14 cellular contexts compared by ENCODE assay signal in the genomic region with DNA sequence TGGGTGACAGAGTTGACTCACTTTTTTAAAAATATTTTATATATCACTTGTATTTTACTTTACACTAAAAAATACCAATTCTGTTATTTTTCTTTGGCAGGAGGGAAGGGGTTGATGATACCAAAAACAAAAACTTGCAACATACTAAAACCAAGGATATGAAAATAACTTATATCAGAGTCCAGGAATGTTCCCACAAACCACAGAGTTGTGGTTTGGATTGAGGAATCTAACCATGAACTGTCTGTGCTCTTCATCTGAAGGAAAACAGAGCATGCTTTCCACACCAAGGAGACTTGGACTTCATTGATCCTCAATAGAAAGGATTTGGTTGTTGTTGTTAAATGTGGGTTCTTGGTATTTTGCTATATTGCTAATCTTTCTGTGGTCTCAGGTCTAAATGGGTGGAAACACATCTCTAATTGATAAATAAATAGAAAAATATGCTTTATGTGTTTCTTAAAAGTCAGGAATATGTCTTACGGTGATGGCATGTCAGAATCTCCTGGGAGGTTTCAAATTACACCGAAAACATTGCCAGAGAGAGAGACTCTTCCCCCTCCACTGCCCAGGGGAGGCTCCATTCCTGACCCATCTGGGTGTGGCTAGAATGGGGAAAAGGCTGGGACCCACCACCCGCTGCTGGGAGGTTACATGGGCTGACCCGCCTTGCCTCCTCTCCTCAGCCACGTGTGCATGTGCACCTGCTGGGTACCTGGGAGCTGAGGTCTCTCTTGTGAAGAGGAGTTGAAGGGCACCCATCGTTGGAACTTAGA. TPM values are rescaled to one million over a fixed set of nuclear protein-coding genes. Genes with fewer than 3 reads are reported as not detected.
DNase-seq lines count a peak whose midpoint lies in the region; ATAC-seq, FAIRE-seq and TF ChIP-seq lines count a peak whose summit lies in the region.
"Had no signal": no experiment of that assay in that cellular context is flagged by ENCODE, and none has a peak within 500 bp of the region (broad histone marks: within the 10 kb centered on the region; RNA-seq: fewer than 3 reads in every experiment).

No MANE protein-coding gene starts in this region.

- peaks cover 0 to 4% of the 10 kb centered on the region in 2 experiments; a peak in 3 of 5 replicates for H3K4me1 ChIP-seq in K562 (replicated peaks in 1 of 2; ENCODE audit: control insufficient read depth in 2 of 2, insufficient read depth in 2 of 2, low read length in 2 of 2)
- H3K4me1 ChIP-seq: ascending aorta had no signal

- POLR2A ChIA-PET in K562 (lab: Yijun Ruan, JAX): interaction anchor here (0.7 to 1.4 kb wide), 2 partner anchors 18 to 47 kb away, joined by 4 to 5 read pairs; partner anchors contain the start of gene STK17A

- H3K4me3 ChIP-seq in K562: no peak overlapping the region
- no peak overlapping the region for H3K4me3 ChIP-seq in kidney epithelial cell (ENCODE audit: low read depth, low read length)
- H3K4me3 ChIP-seq: ascending aorta, heart left ventricle had no signal

- H2AFZ ChIP-seq in K562 (ENCODE audit: low read depth, low read length): no peak overlapping the region

- CTCF ChIA-PET in K562 (lab: Yijun Ruan, JAX; ENCODE audit: low intra/inter-chr PET ratio): no interaction called here

- no peak overlapping the region for H3K27ac ChIP-seq in K562 (ENCODE audit: extremely low read depth, low read depth, low read length)
- H3K27ac ChIP-seq: ascending aorta, KMS-11 had no signal

- TF ChIP-seq POLR2A in K562 (conservative IDR thresholded peaks at IDR 0.05): no peak

- intact Hi-C loops in K562 (cut with micrococcal nuclease): no loop called here

- DNase-seq in AG08395 (ENCODE audit: low spot score) (peak; percentile 79), LoVo (ENCODE audit: low spot score) (peak; percentile 22), K562 (ENCODE audit: extremely low read depth in 1 of 4, low spot score in 3 of 4) (no peak), kidney epithelial cell (ENCODE audit: low read depth) (peak; percentile 48), NCI-H2171 (lab: John Stamatoyannopoulos, UW) (no peak)
- DNase-seq: BE2C, heart left ventricle, NCI-H748 treated with DMSO at 0.1 percent for 48 hours, small intestine had no signal

- TF ChIP-seq RAD21 in K562 (CRISPR knock-in tag; conservative IDR thresholded peaks at IDR 0.05 in 1 of 2, IDR thresholded peaks at IDR 0.05 in 1 of 2): no peak

- H3K36me3 ChIP-seq in K562 (ENCODE audit: control insufficient read depth, insufficient read depth, low read length) (no peaks in the 10 kb centered on the region), kidney epithelial cell (ENCODE audit: control insufficient read depth, insufficient read depth, low read length) (no peaks in the 10 kb centered on the region)
- H3K36me3 ChIP-seq: ascending aorta, BE2C, heart left ventricle had no signal

- BruUV-seq in K562 (replicated peaks; lab: Mats Ljungman, UMichigan): no TSS peak

- no peak for FAIRE-seq in K562 (lab: Jason Lieb, UNC)
- FAIRE-seq: small intestine had no signal

- no peaks in the 10 kb centered on the region for H3K79me2 ChIP-seq in K562 (ENCODE audit: control insufficient read depth, insufficient read depth, low read length)

- H3K4me2 ChIP-seq in K562 (ENCODE audit: insufficient read depth, low read length): no peak overlapping the region
- H3K4me2 ChIP-seq: KMS-11 had no signal

- in situ Hi-C loops in K562 (cut with MboI): no loop called here

- ATAC-seq in K562 (peak; percentile 29; the same call in 2 of the 3 replicates), HG03139 (IDR thresholded peaks at IDR 0.05; ENCODE audit: unreplicated experiment) (no peak), GM21528 (IDR thresholded peaks at IDR 0.05; ENCODE audit: low FRiP score, unreplicated experiment) (no peak), GM18907 (IDR thresholded peaks at IDR 0.05; ENCODE audit: unreplicated experiment) (no peak)

- WGBS in K562 (ENCODE audit: insufficient coverage, low coverage, missing lambda C conversion rate): 9% methylated on average over 6 of the region's 6 CpGs

- H3K27me3 ChIP-seq in K562 (ENCODE audit: control insufficient read depth in 2 of 2, insufficient read depth in 2 of 2, low read length in 2 of 2) (peaks cover 41 to 63% of the 10 kb centered on the region in 2 experiments), kidney epithelial cell (ENCODE audit: control insufficient read depth, insufficient read depth, low read length) (no peaks in the 10 kb centered on the region)
- H3K27me3 ChIP-seq: ascending aorta, BE2C had no signal

- no peak overlapping the region for H3K9ac ChIP-seq in K562 (ENCODE audit: insufficient read depth in 1 of 2, low read depth in 2 of 2, low read length in 2 of 2)
- H3K9ac ChIP-seq: KMS-11 had no signal

- TF ChIP-seq CTCF in K562 (IDR thresholded peaks at IDR 0.05 in 2 of 3, conservative IDR thresholded peaks at IDR 0.05 in 1 of 3; ENCODE audit: insufficient read depth in 2 of 3, low read depth in 1 of 3, low read length in 3 of 3) (no peak), kidney epithelial cell (IDR thresholded peaks at IDR 0.05; ENCODE audit: insufficient read depth, low read length, poor library complexity, severe bottlenecking) (no peak)

- no peaks in the 10 kb centered on the region for H4K20me1 ChIP-seq in K562 (replicated peaks; ENCODE audit: control insufficient read depth, insufficient read depth, low read length)

- no peak for TF ChIP-seq EP300 in K562 (IDR thresholded peaks at IDR 0.05; ENCODE audit: low read length)

- no peaks in the 10 kb centered on the region for H3K9me1 ChIP-seq in K562 (ENCODE audit: control insufficient read depth, insufficient read depth, low read length)

- H3K9me3 ChIP-seq in K562 (replicated peaks; ENCODE audit: control insufficient read depth, insufficient read depth, low read depth, low read length): no peaks in the 10 kb centered on the region
- H3K9me3 ChIP-seq: ascending aorta, BE2C, heart left ventricle had no signal

TF ChIP-seq in K562, 482 proteins besides CTCF, POLR2A, EP300 and RAD21 (continues in another document):
- TF ChIP-seq TRIM24 (IDR thresholded peaks at IDR 0.05): no peak
- no peak for TF ChIP-seq FOXO4 (CRISPR knock-in tag; IDR thresholded peaks at IDR 0.05)
- TF ChIP-seq EP400 (IDR thresholded peaks at IDR 0.05): no peak
- no peak for TF ChIP-seq DIDO1 (tag; IDR thresholded peaks at IDR 0.05; ENCODE audit: low read depth)
- TF ChIP-seq ZFX (CRISPR knock-in tag; IDR thresholded peaks at IDR 0.05): no peak
- TF ChIP-seq SP1 (CRISPR knock-in tag; IDR thresholded peaks at IDR 0.05): no peak
- TF ChIP-seq, protein P1, sequence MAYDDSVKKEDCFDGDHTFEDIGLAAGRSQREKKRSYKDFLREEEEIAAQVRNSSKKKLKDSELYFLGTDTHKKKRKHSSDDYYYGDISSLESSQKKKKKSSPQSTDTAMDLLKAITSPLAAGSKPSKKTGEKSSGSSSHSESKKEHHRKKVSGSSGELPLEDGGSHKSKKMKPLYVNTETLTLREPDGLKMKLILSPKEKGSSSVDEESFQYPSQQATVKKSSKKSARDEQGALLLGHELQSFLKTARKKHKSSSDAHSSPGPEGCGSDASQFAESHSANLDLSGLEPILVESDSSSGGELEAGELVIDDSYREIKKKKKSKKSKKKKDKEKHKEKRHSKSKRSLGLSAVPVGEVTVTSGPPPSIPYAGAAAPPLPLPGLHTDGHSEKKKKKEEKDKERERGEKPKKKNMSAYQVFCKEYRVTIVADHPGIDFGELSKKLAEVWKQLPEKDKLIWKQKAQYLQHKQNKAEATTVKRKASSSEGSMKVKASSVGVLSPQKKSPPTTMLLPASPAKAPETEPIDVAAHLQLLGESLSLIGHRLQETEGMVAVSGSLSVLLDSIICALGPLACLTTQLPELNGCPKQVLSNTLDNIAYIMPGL (CRISPR knock-in tag; IDR thresholded peaks at IDR 0.05): no peak
- TF ChIP-seq ZNF445 (CRISPR knock-in tag; IDR thresholded peaks at IDR 0.05; ENCODE audit: low read depth): no peak
- TF ChIP-seq TCF7 (IDR thresholded peaks at IDR 0.05; ENCODE audit: borderline replicate concordance): no peak
- TF ChIP-seq ZNF224 (CRISPR knock-in tag; IDR thresholded peaks at IDR 0.05): no peak
- no peak for TF ChIP-seq ZNF384 (IDR thresholded peaks at IDR 0.05; ENCODE audit: low read depth, low read length)
- no peak for TF ChIP-seq HDAC3 (IDR thresholded peaks at IDR 0.05; ENCODE audit: borderline replicate concordance, partially characterized antibody)
- no peak for TF ChIP-seq STAG1 (CRISPR knock-in tag; IDR thresholded peaks at IDR 0.05; ENCODE audit: borderline replicate concordance)
- TF ChIP-seq SIRT6 (IDR thresholded peaks at IDR 0.05; ENCODE audit: low read depth, low read length): no peak
- TF ChIP-seq KDM2B (CRISPR knock-in tag; IDR thresholded peaks at IDR 0.05): no peak

RNA-seq across cellular contexts. Expression of gene STK17A, which starts 46.9 kb away (rescaled TPM):
- 5.0 and 18.0 TPM in 2 replicates for total RNA-seq in K562 (2011; cell fraction: chromatin; rRNA removed; ENCODE audit: low replicate concordance)
- total RNA-seq in K562 (2011; cell fraction: nucleolus; rRNA removed): 3.5 and 4.2 TPM in 2 replicates
- 8.7 and 17.8 TPM in 2 replicates for total RNA-seq in K562 (2011; cell fraction: nucleoplasm; rRNA removed)
- 13.1 and 13.8 TPM in 2 replicates for total RNA-seq in K562 (2014; rRNA removed)
- total RNA-seq in K562 (2014; rRNA removed; fragmentation: Illumina TruSeq; extraction: Trizol): 16.3 and 19.5 TPM in 2 replicates
- 13.4 and 14.2 TPM in 2 replicates for total RNA-seq in K562 (2015; rRNA removed; fragmentation: Illumina TruSeq; extraction: Trizol)
- 12.3 and 13.7 TPM in 2 replicates for total RNA-seq in K562 (2021)
- polyA plus RNA-seq in K562 (2011; rRNA removed): 6.7 and 11.5 TPM in 2 replicates
- polyA plus RNA-seq in K562 (2011; cell fraction: cytosol; rRNA removed): 2.1 and 2.4 TPM in 2 replicates
- 4.0 and 4.7 TPM in 2 replicates for polyA plus RNA-seq in K562 (2011; cell fraction: nucleus; rRNA removed)
- 11.7 and 13.6 TPM in 2 replicates for polyA plus RNA-seq in K562 (2012)
- 12.3 and 14.6 TPM in 2 replicates for polyA plus RNA-seq in K562 (2014; fragmentation: Illumina TruSeq; extraction: Trizol)
- 1 to 10 TPM; 3.4 to 3.5 TPM for polyA plus RNA-seq in K562 (2014; fragmentation: Nextera tagmentation; extraction: Ambion mirVana)
- 10.1 and 13.2 TPM in 2 replicates for polyA plus RNA-seq in K562 (2014; rRNA removed)
- polyA minus RNA-seq in K562 (2011; rRNA and poly(A)+ RNA removed): 5.5 and 6.4 TPM in 2 replicates
- polyA minus RNA-seq in K562 (2011; cell fraction: cytosol; rRNA and poly(A)+ RNA removed): 3.1 and 3.6 TPM in 2 replicates
- 4.2 and 4.3 TPM in 2 replicates for polyA minus RNA-seq in K562 (2011; cell fraction: nucleus; rRNA and poly(A)+ RNA removed)
- total RNA-seq in kidney epithelial cell: 12.8 and 14.0 TPM in 2 replicates

Comparison
In these comparisons a context has a peak if more than half of its experiments do, and no peak if none do; other contexts are left out.
1. DNase-seq: peak in AG08395 (single experiment), LoVo (single experiment) and kidney epithelial cell (single experiment); none in K562 (0 of 4) and NCI-H2171 (single experiment).